Comparison of ENCODE assay signal across 37 cellular contexts in genomic region chr1:2363847-2364513, GRCh38. TPM values are rescaled to one million over a fixed set of nuclear protein-coding genes. Genes with fewer than 3 reads are reported as not detected.
DNase-seq lines count a peak whose midpoint lies in the region; ATAC-seq, FAIRE-seq and TF ChIP-seq lines count a peak whose summit lies in the region.
"Had no signal": no experiment of that assay in that cellular context is flagged by ENCODE, and none has a peak within 500 bp of the region (broad histone marks: within the 10 kb centered on the region; RNA-seq: fewer than 3 reads in every experiment).

No MANE protein-coding gene starts in this region.

- TF ChIP-seq CTCF in HEK293 (tag by site-specific recombination; IDR thresholded peaks at IDR 0.05) (no peak), K562 (IDR thresholded peaks at IDR 0.05 in 2 of 3, conservative IDR thresholded peaks at IDR 0.05 in 1 of 3; ENCODE audit: insufficient read depth in 2 of 3, low read depth in 1 of 3, low read length in 3 of 3) (no peak), kidney (IDR thresholded peaks at IDR 0.05; ENCODE audit: borderline replicate concordance, extremely low read depth, insufficient read depth) (no peak)

- H3K36me3 ChIP-seq in HEK293 (ENCODE audit: control insufficient read depth in 2 of 2, insufficient read depth in 1 of 2, low read length in 2 of 2): no peaks in the 10 kb centered on the region; a peak in 1 of 3 replicates
- H3K36me3 ChIP-seq in K562 (ENCODE audit: control insufficient read depth, insufficient read depth, low read length): no peaks in the 10 kb centered on the region
- no peaks in the 10 kb centered on the region for H3K36me3 ChIP-seq in kidney (ENCODE audit: control insufficient read depth in 1 of 2, insufficient read depth in 2 of 2, low read length in 2 of 2)
- H3K36me3 ChIP-seq: BE2C; BLaER1; BLaER1 treated with 17β-estradiol and CSF1 and Interleukin-3, amounts not matched to agents 10 nM and 100 nM had no signal

- H3K4me3 ChIP-seq in HEK293 (ENCODE audit: low read depth, low read length) (no peak overlapping the region), K562 (no peak overlapping the region), kidney (ENCODE audit: low read length in 2 of 2) (no peak overlapping the region)
- H3K4me3 ChIP-seq: A549; BLaER1; BLaER1 treated with 17β-estradiol and CSF1 and Interleukin-3, amounts not matched to agents 10 nM and 100 nM had no signal

- FAIRE-seq in K562 (lab: Jason Lieb, UNC) (no peak), kidney (lab: Jason Lieb, UNC) (peak; percentile 33)
- FAIRE-seq: A204.1, A549, D721Med had no signal

- peak overlapping the region; percentile 37 for H3K27ac Mint-ChIP-seq in activated naive CD4-positive, alpha-beta T cell treated with anti-CD3 and anti-CD28 coated beads, Interleukin-2, amount 50 U/mL, for 24 hours
- H3K27ac Mint-ChIP-seq: B cell; CD14-positive monocyte; CD4-positive, alpha-beta memory T cell; CD4-positive, alpha-beta T cell; CD4-positive, CD25-positive, alpha-beta regulatory T cell; CD8-positive, alpha-beta T cell had no signal

- no peaks in the 10 kb centered on the region for H3K4me1 Mint-ChIP-seq in activated naive CD4-positive, alpha-beta T cell treated with anti-CD3 and anti-CD28 coated beads, Interleukin-2, amount 50 U/mL, for 24 hours
- H3K4me1 Mint-ChIP-seq: B cell; CD4-positive, CD25-positive, alpha-beta regulatory T cell; CD8-positive, alpha-beta memory T cell had no signal

- no peak overlapping the region for H3K27ac ChIP-seq in HEK293 (ENCODE audit: extremely low read depth, low read depth, low read length)
- H3K27ac ChIP-seq in K562 (ENCODE audit: extremely low read depth, low read depth, low read length): no peak overlapping the region
- H3K27ac ChIP-seq in kidney (ENCODE audit: low read depth in 2 of 2, low read length in 2 of 2): no peak overlapping the region
- H3K27ac ChIP-seq: 22Rv1; A549; BLaER1; BLaER1 treated with 17β-estradiol and CSF1 and Interleukin-3, amounts not matched to agents 10 nM and 100 nM; C4-2B had no signal

- no peaks in the 10 kb centered on the region for H3K27me3 Mint-ChIP-seq in activated naive CD4-positive, alpha-beta T cell treated with anti-CD3 and anti-CD28 coated beads, Interleukin-2, amount 50 U/mL, for 24 hours
- H3K27me3 Mint-ChIP-seq: B cell; CD4-positive, alpha-beta memory T cell; CD4-positive, alpha-beta T cell; CD4-positive, CD25-positive, alpha-beta regulatory T cell; CD8-positive, alpha-beta memory T cell had no signal

- H3K9me3 ChIP-seq in HEK293 (ENCODE audit: control insufficient read depth, insufficient read depth, low read depth, low read length) (no peaks in the 10 kb centered on the region), K562 (replicated peaks; ENCODE audit: control insufficient read depth, insufficient read depth, low read depth, low read length) (no peaks in the 10 kb centered on the region; the same call in 1 of the 2 replicates), kidney (ENCODE audit: control insufficient read depth in 1 of 2, low read length in 2 of 2) (peaks cover 0 to 4% of the 10 kb centered on the region in 2 donors)
- H3K9me3 ChIP-seq: BE2C, Caco-2 had no signal

- intact Hi-C loops in K562 (cut with micrococcal nuclease) (no loop called here), kidney (cut with DNase I) (no loop called here)

- no peak for TF ChIP-seq POLR2A in K562 (conservative IDR thresholded peaks at IDR 0.05)

- no peak for TF ChIP-seq RAD21 in K562 (CRISPR knock-in tag; conservative IDR thresholded peaks at IDR 0.05 in 1 of 2, IDR thresholded peaks at IDR 0.05 in 1 of 2)

- no peak for DNase-seq in activated naive CD4-positive, alpha-beta T cell treated with anti-CD3 and anti-CD28 coated beads, Interleukin-2, amount 50 U/mL, for 16 hours
- DNase-seq in K562 (ENCODE audit: extremely low read depth in 1 of 4, low spot score in 3 of 4): no peak
- no peak for DNase-seq in kidney
- DNase-seq in mucosa of gallbladder (ENCODE audit: low spot score): no peak
- DNase-seq: 8988T; ACHN; AML-193; BE2C; C1 segment of cervical spinal cord; Caco-2; Calu3; CD4-positive, alpha-beta memory T cell; CD4-positive, alpha-beta T cell; CD4-positive, CD25-positive, alpha-beta regulatory T cell; CD8-positive, alpha-beta memory T cell; CD8-positive, alpha-beta T cell; COR-L47; DMS 273 treated with DMSO at 0.1 percent for 48 hours; DMS153; DMS53; DMS79; DMS79 treated with DMSO at 0.1 percent for 48 hours; DND-41; EL had no signal

- POLR2A ChIA-PET in HEK293 (lab: Yijun Ruan, JAX): no interaction called here
- POLR2A ChIA-PET in K562 (lab: Yijun Ruan, JAX): no interaction called here

- no peaks in the 10 kb centered on the region for H3K9me3 Mint-ChIP-seq in activated naive CD4-positive, alpha-beta T cell treated with anti-CD3 and anti-CD28 coated beads, Interleukin-2, amount 50 U/mL, for 24 hours

- 0% methylated on average over 2 of the region's 2 CpGs for WGBS in K562 (ENCODE audit: insufficient coverage, low coverage, missing lambda C conversion rate)

- in situ Hi-C loops in K562 (cut with MboI): no loop called here

- no peak overlapping the region for H3K4me3 Mint-ChIP-seq in activated naive CD4-positive, alpha-beta T cell treated with anti-CD3 and anti-CD28 coated beads, Interleukin-2, amount 50 U/mL, for 24 hours
- H3K4me3 Mint-ChIP-seq: B cell; CD14-positive monocyte; CD4-positive, alpha-beta memory T cell; CD4-positive, alpha-beta T cell; CD4-positive, CD25-positive, alpha-beta regulatory T cell; CD8-positive, alpha-beta memory T cell; CD8-positive, alpha-beta T cell had no signal

- H3K9me1 ChIP-seq in K562 (ENCODE audit: control insufficient read depth, insufficient read depth, low read length): no peaks in the 10 kb centered on the region

- no peak for TF ChIP-seq EP300 in K562 (IDR thresholded peaks at IDR 0.05; ENCODE audit: low read length)

- peaks cover 10% of the 10 kb centered on the region for H3K36me3 Mint-ChIP-seq in activated naive CD4-positive, alpha-beta T cell treated with anti-CD3 and anti-CD28 coated beads, Interleukin-2, amount 50 U/mL, for 24 hours
- H3K36me3 Mint-ChIP-seq: CD14-positive monocyte; CD4-positive, CD25-positive, alpha-beta regulatory T cell had no signal

- peaks cover 23 to 37% of the 10 kb centered on the region in 2 experiments; a peak in 4 of 5 replicates for H3K27me3 ChIP-seq in K562 (ENCODE audit: control insufficient read depth in 2 of 2, insufficient read depth in 2 of 2, low read length in 2 of 2)
- H3K27me3 ChIP-seq: BE2C, BLaER1 had no signal

- H3K4me1 ChIP-seq in HEK293 (ENCODE audit: control insufficient read depth, insufficient read depth, low read length) (no peaks in the 10 kb centered on the region), K562 (replicated peaks in 1 of 2; ENCODE audit: control insufficient read depth in 2 of 2, insufficient read depth in 2 of 2, low read length in 2 of 2) (no peaks in the 10 kb centered on the region; a peak in 2 of 5 replicates), kidney (ENCODE audit: control insufficient read depth in 1 of 2, insufficient read depth in 1 of 2, low read depth in 1 of 2, low read length in 2 of 2) (no peaks in the 10 kb centered on the region)
- H3K4me1 ChIP-seq: A549, BE2C, Caco-2 had no signal

- H4K20me1 ChIP-seq in K562 (replicated peaks; ENCODE audit: control insufficient read depth, insufficient read depth, low read length): no peaks in the 10 kb centered on the region
- H4K20me1 ChIP-seq: BLaER1; BLaER1 treated with 17β-estradiol and CSF1 and Interleukin-3, amounts not matched to agents 10 nM and 100 nM had no signal

- CTCF ChIA-PET in HEK293 (lab: Yijun Ruan, JAX): interaction anchor here (0.6 kb wide), 1 partner anchor 18 kb away, joined by 3 read pairs; no protein-coding TSS in a partner anchor
- CTCF ChIA-PET in K562 (lab: Yijun Ruan, JAX; ENCODE audit: low intra/inter-chr PET ratio): no interaction called here

- H3K4me2 ChIP-seq in K562 (ENCODE audit: insufficient read depth, low read length): no peak overlapping the region
- H3K4me2 ChIP-seq: A549; BLaER1; BLaER1 treated with 17β-estradiol and CSF1 and Interleukin-3, amounts not matched to agents 10 nM and 100 nM had no signal

- H3K79me2 ChIP-seq in K562 (ENCODE audit: control insufficient read depth, insufficient read depth, low read length): no peaks in the 10 kb centered on the region

- H2AFZ ChIP-seq in K562 (ENCODE audit: low read depth, low read length): no peak overlapping the region

- no peak for ATAC-seq in K562
- ATAC-seq in HG03025 (IDR thresholded peaks at IDR 0.05; ENCODE audit: low FRiP score, unreplicated experiment): no peak
- ATAC-seq in GM19328 (IDR thresholded peaks at IDR 0.05; ENCODE audit: unreplicated experiment): no peak
- ATAC-seq: A549; CD8-positive, alpha-beta T cell had no signal

- H3K9ac ChIP-seq in K562 (ENCODE audit: insufficient read depth in 1 of 2, low read depth in 2 of 2, low read length in 2 of 2) (no peak overlapping the region), kidney (ENCODE audit: low read length in 2 of 2) (no peak overlapping the region)
- H3K9ac ChIP-seq: BLaER1; BLaER1 treated with 17β-estradiol and CSF1 and Interleukin-3, amounts not matched to agents 10 nM and 100 nM had no signal

- no TSS peak for BruUV-seq in K562 (replicated peaks; lab: Mats Ljungman, UMichigan)

RNA-seq across cellular contexts. Expression of gene MORN1, which starts 27.4 kb away (rescaled TPM):
- total RNA-seq in K562 (2011; cell fraction: chromatin; rRNA removed; ENCODE audit: low replicate concordance): 24.9 and 49.4 TPM in 2 replicates
- total RNA-seq in K562 (2011; cell fraction: nucleolus; rRNA removed): 26.6 and 36.7 TPM in 2 replicates
- 26.9 and 29.6 TPM in 2 replicates for total RNA-seq in K562 (2011; cell fraction: nucleoplasm; rRNA removed)
- total RNA-seq in K562 (2014; rRNA removed) (6.1 and 9.3 TPM in 2 replicates), K562 (2014; rRNA removed; fragmentation: Illumina TruSeq; extraction: Trizol) (2.3 and 2.9 TPM in 2 replicates), K562 (2015; rRNA removed; fragmentation: Illumina TruSeq; extraction: Trizol) (4.7 and 5.5 TPM in 2 replicates), K562 (2021) (5.1 and 7.6 TPM in 2 replicates), kidney (24.7 TPM), mucosa of gallbladder (24.4 TPM)
- polyA plus RNA-seq in K562 (2011; rRNA removed) (3.9 and 4.4 TPM in 2 replicates), K562 (2014; fragmentation: Illumina TruSeq; extraction: Trizol) (1.8 and 2.7 TPM in 2 replicates), K562 (2014; fragmentation: Nextera tagmentation; extraction: Ambion mirVana) (under 1 TPM; 0.24 to 0.35 TPM), K562 (2014; rRNA removed) (4.2 and 5.8 TPM in 2 replicates), kidney (ENCODE audit: insufficient read depth, low read depth, low replicate concordance) (9.0 TPM)
- 4.3 and 4.7 TPM in 2 replicates for polyA plus RNA-seq in K562 (2011; cell fraction: cytosol; rRNA removed)
- 10.6 and 16.9 TPM in 2 replicates for polyA plus RNA-seq in K562 (2011; cell fraction: nucleus; rRNA removed)
- 3.6 and 6.3 TPM in 2 replicates for polyA plus RNA-seq in K562 (2012)
- 5.5 and 9.6 TPM in 2 replicates for polyA minus RNA-seq in K562 (2011; rRNA and poly(A)+ RNA removed)
- 4.8 and 5.6 TPM in 2 replicates for polyA minus RNA-seq in K562 (2011; cell fraction: cytosol; rRNA and poly(A)+ RNA removed)
- polyA minus RNA-seq in K562 (2011; cell fraction: nucleus; rRNA and poly(A)+ RNA removed): 11.7 and 12.0 TPM in 2 replicates

RNA-seq across cellular contexts. Expression of gene RER1, which starts 27.7 kb away (rescaled TPM):
- 270 and 338 TPM in 2 replicates for total RNA-seq in K562 (2011; cell fraction: chromatin; rRNA removed; ENCODE audit: low replicate concordance)
- total RNA-seq in K562 (2011; cell fraction: nucleolus; rRNA removed): 175 and 181 TPM in 2 replicates
- total RNA-seq in K562 (2011; cell fraction: nucleoplasm; rRNA removed): 289 and 345 TPM in 2 replicates
- 63.1 and 109 TPM in 2 replicates for total RNA-seq in K562 (2014; rRNA removed)
- total RNA-seq in K562 (2014; rRNA removed; fragmentation: Illumina TruSeq; extraction: Trizol): 183 and 211 TPM in 2 replicates
- total RNA-seq in K562 (2015; rRNA removed; fragmentation: Illumina TruSeq; extraction: Trizol): 146 and 153 TPM in 2 replicates
- 219 and 235 TPM in 2 replicates for total RNA-seq in K562 (2021)
- 316 and 354 TPM in 2 replicates for polyA plus RNA-seq in K562 (2011; rRNA removed)
- 218 and 437 TPM in 2 replicates for polyA plus RNA-seq in K562 (2011; cell fraction: cytosol; rRNA removed)
- 267 and 372 TPM in 2 replicates for polyA plus RNA-seq in K562 (2011; cell fraction: nucleus; rRNA removed)
- 133 and 293 TPM in 2 replicates for polyA plus RNA-seq in K562 (2012)
- 299 and 323 TPM in 2 replicates for polyA plus RNA-seq in K562 (2014; fragmentation: Illumina TruSeq; extraction: Trizol)
- 10 to 100 TPM; 19.6 to 34.5 TPM for polyA plus RNA-seq in K562 (2014; fragmentation: Nextera tagmentation; extraction: Ambion mirVana)
- polyA plus RNA-seq in K562 (2014; rRNA removed): 216 and 249 TPM in 2 replicates
- polyA minus RNA-seq in K562 (2011; rRNA and poly(A)+ RNA removed): 304 and 371 TPM in 2 replicates
- 79.7 and 109 TPM in 2 replicates for polyA minus RNA-seq in K562 (2011; cell fraction: cytosol; rRNA and poly(A)+ RNA removed)
- 23.0 and 33.4 TPM in 2 replicates for polyA minus RNA-seq in K562 (2011; cell fraction: nucleus; rRNA and poly(A)+ RNA removed)
- total RNA-seq in kidney: 162 TPM
- 158 TPM for polyA plus RNA-seq in kidney (ENCODE audit: insufficient read depth, low read depth, low replicate concordance)
- total RNA-seq in mucosa of gallbladder: 172 TPM

RNA-seq across cellular contexts. Expression of gene PEX10, which starts 48.4 kb away (rescaled TPM):
- total RNA-seq in K562 (2011; cell fraction: chromatin; rRNA removed; ENCODE audit: low replicate concordance): 13.3 and 27.8 TPM in 2 replicates
- total RNA-seq in K562 (2011; cell fraction: nucleolus; rRNA removed): 23.4 and 30.4 TPM in 2 replicates
- 18.3 and 19.9 TPM in 2 replicates for total RNA-seq in K562 (2011; cell fraction: nucleoplasm; rRNA removed)
- 24.5 and 26.2 TPM in 2 replicates for total RNA-seq in K562 (2014; rRNA removed)
- total RNA-seq in K562 (2014; rRNA removed; fragmentation: Illumina TruSeq; extraction: Trizol): 5.6 and 5.7 TPM in 2 replicates
- 8.4 and 9.3 TPM in 2 replicates for total RNA-seq in K562 (2015; rRNA removed; fragmentation: Illumina TruSeq; extraction: Trizol)
- 18.2 and 18.7 TPM in 2 replicates for total RNA-seq in K562 (2021)
- polyA plus RNA-seq in K562 (2011; rRNA removed): 8.7 and 9.4 TPM in 2 replicates
- 9.6 and 19.3 TPM in 2 replicates for polyA plus RNA-seq in K562 (2011; cell fraction: cytosol; rRNA removed)
- polyA plus RNA-seq in K562 (2011; cell fraction: nucleus; rRNA removed): 18.8 and 28.5 TPM in 2 replicates
- polyA plus RNA-seq in K562 (2012): 9.3 and 13.4 TPM in 2 replicates
- polyA plus RNA-seq in K562 (2014; fragmentation: Illumina TruSeq; extraction: Trizol): 6.4 and 10.6 TPM in 2 replicates
- under 1 TPM; 0.03 to 0.11 TPM for polyA plus RNA-seq in K562 (2014; fragmentation: Nextera tagmentation; extraction: Ambion mirVana)
- polyA plus RNA-seq in K562 (2014; rRNA removed): 18.8 and 22.5 TPM in 2 replicates
- 3.5 and 3.9 TPM in 2 replicates for polyA minus RNA-seq in K562 (2011; rRNA and poly(A)+ RNA removed)
- polyA minus RNA-seq in K562 (2011; cell fraction: cytosol; rRNA and poly(A)+ RNA removed): 5.4 and 14.7 TPM in 2 replicates
- polyA minus RNA-seq in K562 (2011; cell fraction: nucleus; rRNA and poly(A)+ RNA removed): 11.1 and 14.0 TPM in 2 replicates
- total RNA-seq in kidney: 25.6 TPM
- polyA plus RNA-seq in kidney (ENCODE audit: insufficient read depth, low read depth, low replicate concordance): 26.8 TPM
- total RNA-seq in mucosa of gallbladder: 17.9 TPM
